In genomic region chr14:75568141-75568540, GRCh38 we compare ENCODE assay signal across 2 cellular contexts.
TF ChIP-seq lines count a peak whose summit lies in the region.

No MANE protein-coding gene starts in this region.

TF ChIP-seq in WTC11, 78 proteins besides CTCF, POLR2A, EP300 and RAD21:
- no peak for TF ChIP-seq SMAD3 (CRISPR knock-in tag; IDR thresholded peaks at IDR 0.05; ENCODE audit: borderline replicate concordance)

TF ChIP-seq in H1, 55 proteins besides CTCF, POLR2A, EP300 and RAD21:
- TF ChIP-seq TCF12 (IDR thresholded peaks at IDR 0.05; ENCODE audit: low read depth, low read length) (no peak), KDM4A (IDR thresholded peaks at IDR 0.05; ENCODE audit: low read depth, low read length, severe bottlenecking) (no peak), TEAD4 (IDR thresholded peaks at IDR 0.05; ENCODE audit: low read depth, low read length) (no peak), YY1 (IDR thresholded peaks at IDR 0.05; ENCODE audit: low read depth, low read length) (no peak), ATF3 (IDR thresholded peaks at IDR 0.05; ENCODE audit: insufficient read depth, low read depth, low read length) (no peak), TBP (IDR thresholded peaks at IDR 0.05; ENCODE audit: low read depth, low read length) (no peak), BCL11A (IDR thresholded peaks at IDR 0.05; ENCODE audit: low read depth in 2 of 2, low read length in 2 of 2) (no peak), SAP30 (IDR thresholded peaks at IDR 0.05; ENCODE audit: insufficient read depth, insufficient replicate concordance, low read length) (no peak), SRF (IDR thresholded peaks at IDR 0.05; ENCODE audit: low read depth, low read length) (no peak), HDAC2 (IDR thresholded peaks at IDR 0.05; ENCODE audit: borderline replicate concordance in 1 of 2, low read depth in 2 of 2, low read length in 2 of 2) (no peak), KDM1A (IDR thresholded peaks at IDR 0.05; ENCODE audit: borderline replicate concordance, low read length) (no peak), EGR1 (IDR thresholded peaks at IDR 0.05; ENCODE audit: borderline replicate concordance, low read depth, low read length) (no peak), NRF1 (IDR thresholded peaks at IDR 0.05; ENCODE audit: low read depth, low read length) (no peak), PHF8 (conservative IDR thresholded peaks at IDR 0.05; ENCODE audit: low read depth, low read length) (no peak), CHD2 (IDR thresholded peaks at IDR 0.05; ENCODE audit: low read length) (no peak)
- TF ChIP-seq, protein P1, sequence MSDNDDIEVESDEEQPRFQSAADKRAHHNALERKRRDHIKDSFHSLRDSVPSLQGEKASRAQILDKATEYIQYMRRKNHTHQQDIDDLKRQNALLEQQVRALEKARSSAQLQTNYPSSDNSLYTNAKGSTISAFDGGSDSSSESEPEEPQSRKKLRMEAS (IDR thresholded peaks at IDR 0.05), result no peak
- TF ChIP-seq, protein P2, sequence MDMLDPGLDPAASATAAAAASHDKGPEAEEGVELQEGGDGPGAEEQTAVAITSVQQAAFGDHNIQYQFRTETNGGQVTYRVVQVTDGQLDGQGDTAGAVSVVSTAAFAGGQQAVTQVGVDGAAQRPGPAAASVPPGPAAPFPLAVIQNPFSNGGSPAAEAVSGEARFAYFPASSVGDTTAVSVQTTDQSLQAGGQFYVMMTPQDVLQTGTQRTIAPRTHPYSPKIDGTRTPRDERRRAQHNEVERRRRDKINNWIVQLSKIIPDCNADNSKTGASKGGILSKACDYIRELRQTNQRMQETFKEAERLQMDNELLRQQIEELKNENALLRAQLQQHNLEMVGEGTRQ (IDR thresholded peaks at IDR 0.05; ENCODE audit: low read length), result no peak
- TF ChIP-seq, protein P3, sequence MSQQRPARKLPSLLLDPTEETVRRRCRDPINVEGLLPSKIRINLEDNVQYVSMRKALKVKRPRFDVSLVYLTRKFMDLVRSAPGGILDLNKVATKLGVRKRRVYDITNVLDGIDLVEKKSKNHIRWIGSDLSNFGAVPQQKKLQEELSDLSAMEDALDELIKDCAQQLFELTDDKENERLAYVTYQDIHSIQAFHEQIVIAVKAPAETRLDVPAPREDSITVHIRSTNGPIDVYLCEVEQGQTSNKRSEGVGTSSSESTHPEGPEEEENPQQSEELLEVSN (IDR thresholded peaks at IDR 0.05), result no peak
